ENCODE assay signal across 11 cellular contexts in genomic region chr5:138070026-138070425, GRCh38. TPM values are rescaled to one million over a fixed set of nuclear protein-coding genes. Genes with fewer than 3 reads are reported as not detected.
"Had no signal": no experiment of that assay in that cellular context is flagged by ENCODE, and none has a peak within 500 bp of the region (broad histone marks: within the 10 kb centered on the region; RNA-seq: fewer than 3 reads in every experiment).

No MANE protein-coding gene starts in this region.

RNA-seq across cellular contexts. Expression of gene WNT8A, which starts 13.8 kb away (rescaled TPM):
- total RNA-seq: OCI-LY7, PC-3, PC-9, Peyer's patch, Right ventricle myocardium inferior, Right ventricle myocardium superior, RPMI7951, SJCRH30, SJSA1, SK-MEL-5 had no signal
- polyA plus RNA-seq: SK-N-SH had no signal
